ENCODE assay signal across 15 cellular contexts in genomic region chr3:67706934-67707333, GRCh38.
"Had no signal": no experiment of that assay in that cellular context is flagged by ENCODE, and none has a peak within 500 bp of the region (broad histone marks: within the 10 kb centered on the region; RNA-seq: fewer than 3 reads in every experiment).

No MANE protein-coding gene starts in this region.

- H3K4me3 ChIP-seq: breast epithelium, lower lobe of right lung, ovary, stomach had no signal

- H3K27ac Mint-ChIP-seq: activated B cell treated with CpG ODN at 0.5 μM for 24 hours; activated CD4-positive, alpha-beta T cell treated with anti-CD3 and anti-CD28 coated beads, Interleukin-2, amount 10 ng/mL, durations not matched to agents 24 days and 14 days; activated naive CD4-positive, alpha-beta T cell treated with anti-CD3 and anti-CD28 coated beads, Interleukin-2, amount 50 U/mL, for 24 hours; activated T-helper 1 cell treated with anti-CD3 and anti-CD28 coated beads, Interleukin-12 subunit alpha, Interleukin-12 subunit beta, Interleukin-2, Interleukin-4 antibody, amounts not matched to agents 30 ng/mL and 10 ng/mL and 1 ng/mL, durations not matched to agents 14 hours and 24 hours and 36 hours; natural killer cell; T-helper 17 cell had no signal

- H3K9me3 Mint-ChIP-seq: activated B cell treated with CpG ODN at 0.5 μM for 24 hours; activated naive CD4-positive, alpha-beta T cell treated with anti-CD3 and anti-CD28 coated beads, Interleukin-2, amount 50 U/mL, for 24 hours; activated T-helper 1 cell treated with anti-CD3 and anti-CD28 coated beads, Interleukin-12 subunit alpha, Interleukin-12 subunit beta, Interleukin-2, Interleukin-4 antibody, amounts not matched to agents 30 ng/mL and 10 ng/mL and 1 ng/mL, durations not matched to agents 14 hours and 24 hours and 36 hours; natural killer cell had no signal

- DNase-seq: activated B cell treated with CpG ODN at 0.5 μM for 24 hours; activated CD4-positive, alpha-beta T cell treated with anti-CD3 and anti-CD28 coated beads, Interleukin-2, amount 10 ng/mL, durations not matched to agents 24 days and 14 days; amygdala; effector CD4-positive, alpha-beta T cell; hippocampal formation; kidney glomerular epithelial cell; lower lobe of right lung; natural killer cell; ovary; SIG-M5; stomach; T-helper 17 cell had no signal

- H3K36me3 Mint-ChIP-seq: activated naive CD4-positive, alpha-beta T cell treated with anti-CD3 and anti-CD28 coated beads, Interleukin-2, amount 50 U/mL, for 24 hours; natural killer cell had no signal

- H3K4me1 Mint-ChIP-seq: activated CD4-positive, alpha-beta T cell treated with anti-CD3 and anti-CD28 coated beads, Interleukin-2, amount 10 ng/mL, durations not matched to agents 24 days and 14 days had no signal

- H3K27me3 ChIP-seq: breast epithelium, ovary, stomach had no signal

- H3K36me3 ChIP-seq: breast epithelium, lower lobe of right lung, ovary, stomach had no signal

- H3K27me3 Mint-ChIP-seq: activated B cell treated with CpG ODN at 0.5 μM for 24 hours; activated naive CD4-positive, alpha-beta T cell treated with anti-CD3 and anti-CD28 coated beads, Interleukin-2, amount 50 U/mL, for 24 hours; T-helper 17 cell had no signal

- H3K27ac ChIP-seq: breast epithelium, lower lobe of right lung, ovary, stomach had no signal

- H3K4me1 ChIP-seq: breast epithelium, lower lobe of right lung had no signal

- H3K4me3 Mint-ChIP-seq: activated B cell treated with CpG ODN at 0.5 μM for 24 hours; activated CD4-positive, alpha-beta T cell treated with anti-CD3 and anti-CD28 coated beads, Interleukin-2, amount 10 ng/mL, durations not matched to agents 24 days and 14 days; activated naive CD4-positive, alpha-beta T cell treated with anti-CD3 and anti-CD28 coated beads, Interleukin-2, amount 50 U/mL, for 24 hours; activated T-helper 1 cell treated with anti-CD3 and anti-CD28 coated beads, Interleukin-12 subunit alpha, Interleukin-12 subunit beta, Interleukin-2, Interleukin-4 antibody, amounts not matched to agents 30 ng/mL and 10 ng/mL and 1 ng/mL, durations not matched to agents 14 hours and 24 hours and 36 hours; natural killer cell; T-helper 17 cell had no signal

- H3K9me3 ChIP-seq: breast epithelium, lower lobe of right lung, ovary, stomach had no signal
